18 cellular contexts compared by ENCODE assay signal in genomic region chr12:63078911-63079310, GRCh38.
DNase-seq lines count a peak whose midpoint lies in the region; ATAC-seq lines count a peak whose summit lies in the region.
"Had no signal": no experiment of that assay in that cellular context is flagged by ENCODE, and none has a peak within 500 bp of the region (broad histone marks: within the 10 kb centered on the region; RNA-seq: fewer than 3 reads in every experiment).

No MANE protein-coding gene starts in this region.

- H3K9me3 ChIP-seq in mesenchymal stem cell (ENCODE audit: control insufficient read depth, low read length) = no peaks in the 10 kb centered on the region
- H3K9me3 ChIP-seq: BLaER1, HAP-1 had no signal

- peaks cover 9% of the 10 kb centered on the region for H3K4me1 ChIP-seq in mesenchymal stem cell (ENCODE audit: control insufficient read depth, insufficient read depth, low read depth, low read length)
- H3K4me1 ChIP-seq: BLaER1, HAP-1 had no signal

- no peak overlapping the region for H3K4ac ChIP-seq in mesenchymal stem cell (ENCODE audit: low read depth in 1 of 2, low read length in 2 of 2)

- H2BK12ac ChIP-seq in mesenchymal stem cell (ENCODE audit: low read length in 2 of 2) = no peak overlapping the region

- H3K9ac ChIP-seq in mesenchymal stem cell (ENCODE audit: low read length) = no peak overlapping the region
- H3K9ac ChIP-seq: BLaER1 had no signal

- no peak overlapping the region for H2AFZ ChIP-seq in mesenchymal stem cell (ENCODE audit: low read depth, low read length)

- no peak for ATAC-seq in HG02884 (IDR thresholded peaks at IDR 0.05; ENCODE audit: unreplicated experiment)
- no peak for ATAC-seq in GM18873 (IDR thresholded peaks at IDR 0.05; ENCODE audit: low FRiP score, unreplicated experiment)
- no peak for ATAC-seq in HG02678 (IDR thresholded peaks at IDR 0.05; ENCODE audit: unreplicated experiment)
- ATAC-seq: CD8-positive, alpha-beta T cell had no signal

- H2AK5ac ChIP-seq in mesenchymal stem cell (ENCODE audit: low read length, severe bottlenecking) = no peak overlapping the region

- no peak overlapping the region for H3K4me3 ChIP-seq in mesenchymal stem cell (ENCODE audit: insufficient read depth in 1 of 2, low read depth in 1 of 2, low read length in 2 of 2)
- H3K4me3 ChIP-seq: BLaER1, HAP-1 had no signal

- H4K8ac ChIP-seq in mesenchymal stem cell (ENCODE audit: low read length) = no peak overlapping the region

- DNase-seq in NCI-H69 (lab: John Stamatoyannopoulos, UW) (peak; percentile 8), kidney glomerular epithelial cell (lab: John Stamatoyannopoulos, UW) (peak; percentile 39), mesenchymal stem cell (no peak), renal cortical epithelial cell (ENCODE audit: low read depth) (peak; percentile 69), retina (no peak)
- DNase-seq: Calu3; CD4-positive, CD25-positive, alpha-beta regulatory T cell; CD8-positive, alpha-beta T cell; DMS53; DMS79 treated with DMSO at 0.1 percent for 48 hours; GF-D8; GOT3; HFFc6 had no signal

- no peak overlapping the region for H3K14ac ChIP-seq in mesenchymal stem cell (ENCODE audit: low read length in 2 of 2)

- no peak overlapping the region for H3K23ac ChIP-seq in mesenchymal stem cell (ENCODE audit: low read length in 2 of 2)

- H3K18ac ChIP-seq in mesenchymal stem cell (ENCODE audit: low read depth in 1 of 2, low read length in 2 of 2) = no peak overlapping the region

- WGBS in mesenchymal stem cell = 89% methylated on average over 1 of the region's 2 CpGs

- H2BK5ac ChIP-seq in mesenchymal stem cell (ENCODE audit: low read depth, low read length, poor library complexity, severe bottlenecking) = no peak overlapping the region

- no peaks in the 10 kb centered on the region for H3K79me1 ChIP-seq in mesenchymal stem cell (replicated peaks; ENCODE audit: low read length, poor library complexity, severe bottlenecking)

- no peaks in the 10 kb centered on the region for H3K36me3 ChIP-seq in mesenchymal stem cell (ENCODE audit: control insufficient read depth in 1 of 2, insufficient read depth in 2 of 2, low read depth in 1 of 2, low read length in 2 of 2)
- H3K36me3 ChIP-seq: BLaER1, HAP-1 had no signal

- peaks cover 0 to 3% of the 10 kb centered on the region in 2 experiments for H3K27me3 ChIP-seq in mesenchymal stem cell (ENCODE audit: control insufficient read depth in 1 of 2, insufficient read depth in 1 of 2, low read length in 2 of 2)
- H3K27me3 ChIP-seq: BLaER1 had no signal

- no peak overlapping the region for H3K4me2 ChIP-seq in mesenchymal stem cell (ENCODE audit: low read length, poor library complexity, severe bottlenecking)
- H3K4me2 ChIP-seq: BLaER1 had no signal

- H3K27ac ChIP-seq in mesenchymal stem cell (ENCODE audit: low read length, poor library complexity, severe bottlenecking) = peak overlapping the region; percentile 63
- H3K27ac ChIP-seq: BLaER1 had no signal

- no peak overlapping the region for H2BK15ac ChIP-seq in mesenchymal stem cell (ENCODE audit: low read depth, poor library complexity, severe bottlenecking)

- H2BK120ac ChIP-seq in mesenchymal stem cell (ENCODE audit: low read depth, low read length) = no peak overlapping the region

- H4K91ac ChIP-seq in mesenchymal stem cell (ENCODE audit: low read length) = no peak overlapping the region

Comparison
In these comparisons a context has a peak if more than half of its experiments do, and no peak if none do; other contexts are left out.
1. DNase-seq: peak in NCI-H69 (single experiment), kidney glomerular epithelial cell (single experiment) and renal cortical epithelial cell (single experiment); none in mesenchymal stem cell (single experiment) and retina (single experiment).